9 cellular contexts compared by ENCODE assay signal in genomic region chr12:57112492-57113294, GRCh38. TPM values are rescaled to one million over a fixed set of nuclear protein-coding genes. Genes with fewer than 3 reads are reported as not detected.
DNase-seq lines count a peak whose midpoint lies in the region; ATAC-seq lines count a peak whose summit lies in the region.
"Had no signal": no experiment of that assay in that cellular context is flagged by ENCODE, and none has a peak within 500 bp of the region (broad histone marks: within the 10 kb centered on the region; RNA-seq: fewer than 3 reads in every experiment).

No MANE protein-coding gene starts in this region.

- 63 to 68% methylated on average over 6 to 7 of the region's 9 CpGs for WGBS in mesodermal cell (ENCODE audit: insufficient coverage in 2 of 2), 2 experiments
- 62% methylated on average over 9 of the region's 9 CpGs for WGBS in urinary bladder

- H3K36me3 ChIP-seq in mesodermal cell (ENCODE audit: control insufficient read depth, insufficient read depth, low read length) (peaks cover 6% of the 10 kb centered on the region), urinary bladder (ENCODE audit: insufficient read depth) (no peaks in the 10 kb centered on the region)

- peak overlapping the region; percentile 49 for H3K4me3 ChIP-seq in mesodermal cell (ENCODE audit: extremely low read depth, insufficient read depth, low read length, poor library complexity, severe bottlenecking)
- H3K4me3 ChIP-seq in urinary bladder (ENCODE audit: low read depth, low read length) = no peak overlapping the region

- ATAC-seq in activated CD4-positive, CD25-positive, alpha-beta regulatory T cell treated with anti-CD3 and anti-CD28 coated beads, Interleukin-2, amount 50 U/mL, for 24 hours = peak; percentile 67 to 68
- peak; percentile 57 for ATAC-seq in HG03280 (IDR thresholded peaks at IDR 0.05; ENCODE audit: unreplicated experiment)

- H3K27ac ChIP-seq in angular gyrus (ENCODE audit: low read depth, low read length) (peak overlapping the region; percentile 91), mesodermal cell (ENCODE audit: low read depth, low read length, severe bottlenecking) (no peak overlapping the region), urinary bladder (ENCODE audit: low read depth) (peak overlapping the region; percentile 81)

- DNase-seq in activated CD4-positive, CD25-positive, alpha-beta regulatory T cell treated with anti-CD3 and anti-CD28 coated beads, Interleukin-2, amount 50 U/mL, for 72 hours = no peak
- no peak for DNase-seq in glomerular visceral epithelial cell (ENCODE audit: extremely low spot score)
- DNase-seq in activated gamma-delta T cell (lab: John Stamatoyannopoulos, UW) = no peak

- H3K4me1 ChIP-seq in mesodermal cell (ENCODE audit: control insufficient read depth, insufficient read depth, low read length, poor library complexity, severe bottlenecking) (peaks cover 7% of the 10 kb centered on the region), urinary bladder (ENCODE audit: insufficient read depth) (no peaks in the 10 kb centered on the region)

- H3K9me3 ChIP-seq in mesodermal cell (ENCODE audit: control insufficient read depth, low read length) = no peaks in the 10 kb centered on the region

RNA-seq across cellular contexts. Expression of gene STAT6, which starts 1.5 kb away (rescaled TPM):
- polyA plus RNA-seq in mesodermal cell (2013, experiment 1 of 2) = 52.0 TPM
- polyA plus RNA-seq in mesodermal cell (2013, experiment 2 of 2) = 49.3 TPM
- total RNA-seq in urinary bladder = 60.5 TPM
- polyA plus RNA-seq in urinary bladder = 172 TPM

RNA-seq across cellular contexts. Expression of gene LRP1, which starts 15.6 kb away (rescaled TPM):
- 90.4 TPM for polyA plus RNA-seq in mesodermal cell (2013, experiment 1 of 2)
- 68.9 TPM for polyA plus RNA-seq in mesodermal cell (2013, experiment 2 of 2)
- 146 TPM for total RNA-seq in urinary bladder
- 141 TPM for polyA plus RNA-seq in urinary bladder

RNA-seq across cellular contexts. Expression of gene NAB2, which starts 23.8 kb away (rescaled TPM):
- 46.9 TPM for polyA plus RNA-seq in mesodermal cell (2013, experiment 1 of 2)
- polyA plus RNA-seq in mesodermal cell (2013, experiment 2 of 2) = 34.1 TPM
- total RNA-seq in urinary bladder = 25.6 TPM
- polyA plus RNA-seq in urinary bladder = 39.1 TPM

RNA-seq across cellular contexts. Expression of gene NEMP1, which starts 34.1 kb away (rescaled TPM):
- 21.3 TPM for polyA plus RNA-seq in mesodermal cell (2013, experiment 1 of 2)
- polyA plus RNA-seq in mesodermal cell (2013, experiment 2 of 2) = 19.8 TPM
- total RNA-seq in urinary bladder = 18.0 TPM
- 8.5 TPM for polyA plus RNA-seq in urinary bladder

RNA-seq across cellular contexts. Expression of gene LRP1-AS, which starts 34.7 kb away (rescaled TPM):
- polyA plus RNA-seq in mesodermal cell (2013, experiment 1 of 2) = not detected
- not detected for polyA plus RNA-seq in mesodermal cell (2013, experiment 2 of 2)
- not detected for total RNA-seq in urinary bladder
- not detected for polyA plus RNA-seq in urinary bladder
- total RNA-seq: Daoy had no signal
